ENCODE assay signal across 1 cellular context in genomic region chr13:26262156-26262555, GRCh38.
TF ChIP-seq lines count a peak whose summit lies in the region.

No MANE protein-coding gene starts in this region.

TF ChIP-seq in SK-N-SH treated with all-trans-retinoic acid at 6 μM for 48 hours, 23 proteins besides CTCF, POLR2A, EP300 and RAD21 (continued from another document):
- TF ChIP-seq, protein P1, sequence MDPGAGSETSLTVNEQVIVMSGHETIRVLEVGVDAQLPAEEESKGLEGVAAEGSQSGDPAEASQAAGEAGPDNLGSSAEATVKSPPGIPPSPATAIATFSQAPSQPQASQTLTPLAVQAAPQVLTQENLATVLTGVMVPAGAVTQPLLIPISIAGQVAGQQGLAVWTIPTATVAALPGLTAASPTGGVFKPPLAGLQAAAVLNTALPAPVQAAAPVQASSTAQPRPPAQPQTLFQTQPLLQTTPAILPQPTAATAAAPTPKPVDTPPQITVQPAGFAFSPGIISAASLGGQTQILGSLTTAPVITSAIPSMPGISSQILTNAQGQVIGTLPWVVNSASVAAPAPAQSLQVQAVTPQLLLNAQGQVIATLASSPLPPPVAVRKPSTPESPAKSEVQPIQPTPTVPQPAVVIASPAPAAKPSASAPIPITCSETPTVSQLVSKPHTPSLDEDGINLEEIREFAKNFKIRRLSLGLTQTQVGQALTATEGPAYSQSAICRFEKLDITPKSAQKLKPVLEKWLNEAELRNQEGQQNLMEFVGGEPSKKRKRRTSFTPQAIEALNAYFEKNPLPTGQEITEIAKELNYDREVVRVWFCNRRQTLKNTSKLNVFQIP (CRISPR knock-in tag; IDR thresholded peaks at IDR 0.05; ENCODE audit: borderline replicate concordance, low read depth): no peak
- no peak for TF ChIP-seq TCF4 (CRISPR knock-in tag; IDR thresholded peaks at IDR 0.05; ENCODE audit: borderline replicate concordance)
- no peak for TF ChIP-seq RARB (CRISPR knock-in tag; IDR thresholded peaks at IDR 0.05)
- TF ChIP-seq PPARA (CRISPR knock-in tag; IDR thresholded peaks at IDR 0.05; ENCODE audit: borderline replicate concordance): no peak
- no peak for TF ChIP-seq SNAI2 (CRISPR knock-in tag; IDR thresholded peaks at IDR 0.05)
- no peak for TF ChIP-seq BACH2 (CRISPR knock-in tag; IDR thresholded peaks at IDR 0.05; ENCODE audit: borderline replicate concordance)
- no peak for TF ChIP-seq ZNF565 (CRISPR knock-in tag; conservative IDR thresholded peaks at IDR 0.05; ENCODE audit: low read depth)
- TF ChIP-seq ZFP3 (CRISPR knock-in tag; IDR thresholded peaks at IDR 0.05): no peak
- TF ChIP-seq OSR1 (CRISPR knock-in tag; IDR thresholded peaks at IDR 0.05): no peak
- TF ChIP-seq ESRRG (CRISPR knock-in tag; IDR thresholded peaks at IDR 0.05): no peak
- no peak for TF ChIP-seq CSDC2 (CRISPR knock-in tag; IDR thresholded peaks at IDR 0.05)
